In genomic region chr12:130155416-130156073, GRCh38 we compare ENCODE assay signal across 29 cellular contexts. TPM values are rescaled to one million over a fixed set of nuclear protein-coding genes. Genes with fewer than 3 reads are reported as not detected.
"Had no signal": no experiment of that assay in that cellular context is flagged by ENCODE, and none has a peak within 500 bp of the region (broad histone marks: within the 10 kb centered on the region; RNA-seq: fewer than 3 reads in every experiment).

No MANE protein-coding gene starts in this region.

- FAIRE-seq: colon, keratinocyte had no signal

- DNase-seq: activated CD4-positive, alpha-beta T cell treated with anti-CD3 and anti-CD28 coated beads for 36 hours; activated CD4-positive, CD25-positive, alpha-beta regulatory T cell; activated CD8-positive, alpha-beta memory T cell treated with anti-CD3 and anti-CD28 coated beads, Interleukin-2, amount 10 ng/mL, durations not matched to agents 7 days and 5 days; activated CD8-positive, alpha-beta T cell treated with anti-CD3 and anti-CD28 coated beads, Interleukin-2, amount 10 ng/mL, durations not matched to agents 7 days and 5 days; activated T-cell treated with anti-CD3 and anti-CD28 coated beads, Interleukin-2, amount 50 U/mL, for 48 hours; anterior cingulate cortex; dermis blood vessel endothelial cell; effector CD4-positive, alpha-beta T cell; head of caudate nucleus; hippocampal formation; natural killer cell; stimulated activated CD4-positive, alpha-beta T cell treated with anti-CD3 and anti-CD28 coated beads, Interleukin-1b, Interleukin-23, amount 100 ng/mL, for 48 hours; stimulated activated CD4-positive, alpha-beta T cell treated with anti-CD3 and anti-CD28 coated beads, Interleukin-4, amount 100 ng/mL, for 4 hours; stimulated activated naive B cell treated with anti-CD40 and anti-IgM and Interleukin-4, amounts not matched to agents 10 μg/mL and 1 μg/mL and 100 μg/mL, for 72 hours; stomach; T-helper 2 cell; thyroid gland; upper lobe of left lung had no signal

- H3K9me3 Mint-ChIP-seq: activated naive CD4-positive, alpha-beta T cell treated with anti-CD3 and anti-CD28 coated beads, Interleukin-2, amount 50 U/mL, for 24 hours; activated T-helper 2 cell treated with anti-CD3 and anti-CD28 coated beads, Interferon-gamma antibody, Interleukin-2, Interleukin-4, amounts not matched to agents 10 μg/mL and 5 μg/mL and 100 μg/mL, durations not matched to agents 14 hours and 24 hours and 36 hours; natural killer cell; stimulated activated naive B cell treated with anti-CD40 and anti-IgM and Interleukin-4, amounts not matched to agents 10 μg/mL and 1 μg/mL and 100 μg/mL, for 72 hours had no signal

- H3K36me3 Mint-ChIP-seq: activated naive CD4-positive, alpha-beta T cell treated with anti-CD3 and anti-CD28 coated beads, Interleukin-2, amount 50 U/mL, for 24 hours; memory B cell; natural killer cell; stimulated activated naive B cell treated with anti-CD40 and anti-IgM and Interleukin-4, amounts not matched to agents 10 μg/mL and 1 μg/mL and 100 μg/mL, for 72 hours had no signal

- H3K27ac ChIP-seq: epithelial cell of prostate, gastroesophageal sphincter, stomach, thyroid gland, upper lobe of left lung had no signal

- H3K36me3 ChIP-seq: gastroesophageal sphincter, stomach, thyroid gland, upper lobe of left lung had no signal

- H3K4me3 ChIP-seq: gastroesophageal sphincter, smooth muscle cell, stomach, thyroid gland, upper lobe of left lung had no signal

- H3K27me3 Mint-ChIP-seq: activated CD8-positive, alpha-beta memory T cell treated with anti-CD3 and anti-CD28 coated beads, Interleukin-2, amount 10 ng/mL, durations not matched to agents 7 days and 5 days had no signal

- H3K4me3 Mint-ChIP-seq: activated CD4-positive, alpha-beta T cell treated with anti-CD3 and anti-CD28 coated beads for 36 hours; activated CD8-positive, alpha-beta memory T cell treated with anti-CD3 and anti-CD28 coated beads, Interleukin-2, amount 10 ng/mL, durations not matched to agents 7 days and 5 days; activated CD8-positive, alpha-beta T cell treated with anti-CD3 and anti-CD28 coated beads, Interleukin-2, amount 10 ng/mL, durations not matched to agents 7 days and 5 days; activated naive CD4-positive, alpha-beta T cell treated with anti-CD3 and anti-CD28 coated beads, Interleukin-2, amount 50 U/mL, for 24 hours; memory B cell; natural killer cell; stimulated activated naive B cell treated with anti-CD40 and anti-IgM and Interleukin-4, amounts not matched to agents 10 μg/mL and 1 μg/mL and 100 μg/mL, for 72 hours had no signal

- H3K9me3 ChIP-seq: gastroesophageal sphincter, stomach, thyroid gland, upper lobe of left lung had no signal

- H3K27ac Mint-ChIP-seq: activated CD4-positive, alpha-beta T cell treated with anti-CD3 and anti-CD28 coated beads for 36 hours; activated CD8-positive, alpha-beta memory T cell treated with anti-CD3 and anti-CD28 coated beads, Interleukin-2, amount 10 ng/mL, durations not matched to agents 7 days and 5 days; activated CD8-positive, alpha-beta T cell treated with anti-CD3 and anti-CD28 coated beads, Interleukin-2, amount 10 ng/mL, durations not matched to agents 7 days and 5 days; activated naive CD4-positive, alpha-beta T cell treated with anti-CD3 and anti-CD28 coated beads, Interleukin-2, amount 50 U/mL, for 24 hours; activated T-helper 2 cell treated with anti-CD3 and anti-CD28 coated beads, Interferon-gamma antibody, Interleukin-2, Interleukin-4, amounts not matched to agents 10 μg/mL and 5 μg/mL and 100 μg/mL, durations not matched to agents 14 hours and 24 hours and 36 hours; memory B cell; natural killer cell; progenitor cell of endocrine pancreas; stimulated activated naive B cell treated with anti-CD40 and anti-IgM and Interleukin-4, amounts not matched to agents 10 μg/mL and 1 μg/mL and 100 μg/mL, for 72 hours had no signal

- H3K4me1 Mint-ChIP-seq: activated CD4-positive, alpha-beta T cell treated with anti-CD3 and anti-CD28 coated beads for 36 hours; activated CD8-positive, alpha-beta memory T cell treated with anti-CD3 and anti-CD28 coated beads, Interleukin-2, amount 10 ng/mL, durations not matched to agents 7 days and 5 days; activated naive CD4-positive, alpha-beta T cell treated with anti-CD3 and anti-CD28 coated beads, Interleukin-2, amount 50 U/mL, for 24 hours; memory B cell; natural killer cell; stimulated activated naive B cell treated with anti-CD40 and anti-IgM and Interleukin-4, amounts not matched to agents 10 μg/mL and 1 μg/mL and 100 μg/mL, for 72 hours had no signal

- ATAC-seq: activated CD4-positive, alpha-beta T cell treated with anti-CD3 and anti-CD28 coated beads for 36 hours; activated CD8-positive, alpha-beta memory T cell treated with anti-CD3 and anti-CD28 coated beads, Interleukin-2, amount 10 ng/mL, durations not matched to agents 7 days and 5 days; activated CD8-positive, alpha-beta T cell treated with anti-CD3 and anti-CD28 coated beads, Interleukin-2, amount 10 ng/mL, durations not matched to agents 7 days and 5 days; gastroesophageal sphincter; natural killer cell; stimulated activated naive B cell treated with anti-CD40 and anti-IgM and Interleukin-4, amounts not matched to agents 10 μg/mL and 1 μg/mL and 100 μg/mL, for 72 hours had no signal

RNA-seq across cellular contexts. Expression of gene FZD10, which starts 6.7 kb away (rescaled TPM):
- total RNA-seq: activated CD4-positive, alpha-beta T cell treated with anti-CD3 and anti-CD28 coated beads for 36 hours; activated CD8-positive, alpha-beta memory T cell treated with anti-CD3 and anti-CD28 coated beads, Interleukin-2, amount 10 ng/mL, durations not matched to agents 7 days and 5 days; activated CD8-positive, alpha-beta T cell treated with anti-CD3 and anti-CD28 coated beads, Interleukin-2, amount 10 ng/mL, durations not matched to agents 7 days and 5 days; activated T-helper 2 cell treated with anti-CD3 and anti-CD28 coated beads, Interferon-gamma antibody, Interleukin-2, Interleukin-4, amounts not matched to agents 10 μg/mL and 5 μg/mL and 100 μg/mL, durations not matched to agents 14 hours and 24 hours and 36 hours; mononuclear cell; natural killer cell; osteocyte had no signal
